Comparison of ENCODE assay signal across 21 cellular contexts in the genomic region with DNA sequence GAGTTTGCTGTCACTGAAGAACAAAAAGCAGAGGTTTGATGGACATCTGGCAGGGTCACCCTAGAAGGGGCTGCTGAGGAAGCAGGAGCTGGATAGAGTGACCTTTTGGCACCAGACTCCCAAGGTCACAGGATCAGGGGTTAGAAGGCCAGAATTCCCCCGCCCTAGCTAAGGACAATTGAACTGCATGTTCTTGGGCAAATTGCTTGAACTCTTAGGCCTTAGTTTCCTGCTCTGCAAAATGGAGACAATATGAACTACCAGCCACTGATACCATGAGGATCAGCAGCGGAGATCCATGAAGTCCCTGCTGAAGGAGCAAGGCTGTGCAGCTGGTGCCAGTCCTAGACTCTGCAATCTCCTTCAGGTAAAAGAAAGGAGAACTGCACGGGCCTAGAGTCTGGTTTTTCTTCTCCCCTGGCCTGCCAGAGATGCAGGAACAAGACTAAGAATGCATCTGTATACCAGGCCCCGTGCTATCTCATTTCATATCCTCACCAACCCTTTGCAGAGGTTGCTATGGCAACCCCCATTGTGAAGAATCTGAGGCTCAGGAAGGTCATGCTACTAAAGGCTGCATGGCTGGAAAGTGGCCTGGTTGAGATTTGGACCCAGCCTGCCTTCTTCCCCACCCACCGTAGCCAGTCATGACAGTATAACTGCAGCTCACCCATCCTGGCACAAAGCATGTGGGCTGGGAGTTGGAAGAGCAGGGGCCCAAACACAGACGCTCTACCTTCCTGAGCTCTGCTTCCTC. TPM values are rescaled to one million over a fixed set of nuclear protein-coding genes. Genes with fewer than 3 reads are reported as not detected.
DNase-seq lines count a peak whose midpoint lies in the region; FAIRE-seq and TF ChIP-seq lines count a peak whose summit lies in the region.
"Had no signal": no experiment of that assay in that cellular context is flagged by ENCODE, and none has a peak within 500 bp of the region (broad histone marks: within the 10 kb centered on the region; RNA-seq: fewer than 3 reads in every experiment).

No MANE protein-coding gene starts in this region.

- no peak for TF ChIP-seq POLR2A in endothelial cell of umbilical vein (IDR thresholded peaks at IDR 0.05; ENCODE audit: low read depth, low read length)

- no peaks in the 10 kb centered on the region for H3K36me3 Mint-ChIP-seq in neural crest cell (ENCODE audit: low read depth)
- no peaks in the 10 kb centered on the region for H3K36me3 Mint-ChIP-seq in CD8-positive, alpha-beta memory T cell
- H3K36me3 Mint-ChIP-seq in activated CD4-positive, alpha-beta memory T cell treated with anti-CD3 and anti-CD28 coated beads for 36 hours = no peaks in the 10 kb centered on the region

- no peaks in the 10 kb centered on the region for H3K79me2 ChIP-seq in endothelial cell of umbilical vein (ENCODE audit: control insufficient read depth, insufficient read depth, low read length)

- intact Hi-C loops in endothelial cell of umbilical vein (cut with micrococcal nuclease) = no loop called here
- intact Hi-C loops in activated CD4-positive, alpha-beta memory T cell treated with anti-CD3 and anti-CD28 coated beads for 36 hours (cut with micrococcal nuclease) = no loop called here

- H2AFZ ChIP-seq in endothelial cell of umbilical vein (ENCODE audit: low read depth, low read length) = no peak overlapping the region

- H3K9ac ChIP-seq in endothelial cell of umbilical vein (replicated peaks; ENCODE audit: extremely low read depth, insufficient read depth, low read length) = no peak overlapping the region

- H3K4me1 ChIP-seq in endothelial cell of umbilical vein (ENCODE audit: control insufficient read depth, extremely low read depth, insufficient read depth, low read length) = no peaks in the 10 kb centered on the region
- no peaks in the 10 kb centered on the region for H3K4me1 ChIP-seq in CD8-positive, alpha-beta memory T cell (ENCODE audit: insufficient read depth, low read length)
- H3K4me1 ChIP-seq: psoas muscle had no signal

- peak overlapping the region; percentile 31 for H3K4me3 Mint-ChIP-seq in neural crest cell
- no peak overlapping the region for H3K4me3 Mint-ChIP-seq in CD8-positive, alpha-beta memory T cell
- no peak overlapping the region for H3K4me3 Mint-ChIP-seq in activated CD4-positive, alpha-beta memory T cell treated with anti-CD3 and anti-CD28 coated beads for 36 hours
- H3K4me3 Mint-ChIP-seq: CD4-positive, alpha-beta T cell; stimulated activated naive CD8-positive, alpha-beta T cell treated with anti-CD3 and anti-CD28 coated beads, Interleukin-15, Interleukin-2, amounts not matched to agents 100 ng/mL and 50 ng/mL, for 24 hours had no signal

- H3K36me3 ChIP-seq in endothelial cell of umbilical vein (ENCODE audit: control insufficient read depth in 2 of 2, extremely low read depth in 1 of 2, insufficient read depth in 2 of 2, low read length in 2 of 2) = no peaks in the 10 kb centered on the region
- H3K36me3 ChIP-seq in CD8-positive, alpha-beta memory T cell (ENCODE audit: insufficient read depth, low read length) = no peaks in the 10 kb centered on the region

- no peak overlapping the region for H3K27ac Mint-ChIP-seq in neural crest cell (ENCODE audit: unreplicated experiment)
- peak overlapping the region in 1 of 8 donors; percentile 9 for H3K27ac Mint-ChIP-seq in CD8-positive, alpha-beta memory T cell
- no peak overlapping the region for H3K27ac Mint-ChIP-seq in activated CD4-positive, alpha-beta memory T cell treated with anti-CD3 and anti-CD28 coated beads for 36 hours
- H3K27ac Mint-ChIP-seq: CD4-positive, alpha-beta T cell; stimulated activated naive CD8-positive, alpha-beta T cell treated with anti-CD3 and anti-CD28 coated beads, Interleukin-15, Interleukin-2, amounts not matched to agents 100 ng/mL and 50 ng/mL, for 24 hours had no signal

- H3K9me1 ChIP-seq in endothelial cell of umbilical vein (replicated peaks; ENCODE audit: control insufficient read depth, extremely low read depth, insufficient read depth, low read length) = no peaks in the 10 kb centered on the region

- H3K9me3 Mint-ChIP-seq in neural crest cell = no peaks in the 10 kb centered on the region
- H3K9me3 Mint-ChIP-seq in CD8-positive, alpha-beta memory T cell = no peaks in the 10 kb centered on the region
- no peaks in the 10 kb centered on the region for H3K9me3 Mint-ChIP-seq in activated CD4-positive, alpha-beta memory T cell treated with anti-CD3 and anti-CD28 coated beads for 36 hours
- H3K9me3 Mint-ChIP-seq: CD4-positive, alpha-beta T cell; stimulated activated naive CD8-positive, alpha-beta T cell treated with anti-CD3 and anti-CD28 coated beads, Interleukin-15, Interleukin-2, amounts not matched to agents 100 ng/mL and 50 ng/mL, for 24 hours had no signal

- dilution Hi-C loops in endothelial cell of umbilical vein (cut with MboI; ENCODE audit: extremely low pct_ligation_motif_present, low sequenced_read_pairs) = no loop called here

- DNase-seq in NCI-H1436 (lab: John Stamatoyannopoulos, UW) (peak; percentile 26), NCI-H1436 treated with DMSO at 0.1 percent for 48 hours (lab: John Stamatoyannopoulos, UW) (no peak), SK-N-DZ (ENCODE audit: low spot score) (peak; percentile 78), endothelial cell of umbilical vein (ENCODE audit: low read depth, low spot score) (peak; percentile 41), neural crest cell (ENCODE audit: low read depth, low spot score) (no peak)
- DNase-seq in CD8-positive, alpha-beta memory T cell = no peak
- DNase-seq in stimulated activated naive CD4-positive, alpha-beta T cell treated with Interleukin-2 at 50 U/mL for 16 hours (lab: John Stamatoyannopoulos, UW) = no peak
- DNase-seq in activated CD4-positive, alpha-beta memory T cell treated with anti-CD3 and anti-CD28 coated beads for 36 hours = no peak
- DNase-seq: activated CD4-positive, CD25-positive, alpha-beta regulatory T cell; amniotic stem cell; CD4-positive, alpha-beta T cell; left cardiac atrium; NCI-H1105 treated with DMSO at 0.1 percent for 48 hours; psoas muscle; stimulated activated CD4-positive, alpha-beta T cell treated with anti-CD3 and anti-CD28 coated beads, Interleukin-12 subunit alpha, Interleukin-12 subunit beta, amount 100 ng/mL, for 4 hours; T-helper 1 cell had no signal

- H3K4me2 ChIP-seq in endothelial cell of umbilical vein (ENCODE audit: insufficient read depth, low read length) = no peak overlapping the region
- H3K4me2 ChIP-seq: A549 had no signal

- H3K27ac ChIP-seq in endothelial cell of umbilical vein (ENCODE audit: insufficient read depth, low read depth, low read length) = no peak overlapping the region
- no peak overlapping the region for H3K27ac ChIP-seq in CD8-positive, alpha-beta memory T cell (ENCODE audit: low read depth, low read length)
- H3K27ac ChIP-seq: A549, coronary artery, psoas muscle, RWPE1 had no signal

- POLR2A ChIA-PET in endothelial cell of umbilical vein (lab: Charles Lee) = no interaction called here
- POLR2A ChIA-PET in CD8-positive, alpha-beta memory T cell (lab: Charles Lee) = no interaction called here
- POLR2A ChIA-PET in activated CD4-positive, alpha-beta memory T cell treated with anti-CD3 and anti-CD28 coated beads for 36 hours (lab: Charles Lee) = no interaction called here

- H3K9me3 ChIP-seq in endothelial cell of umbilical vein (replicated peaks; ENCODE audit: control insufficient read depth, insufficient read depth, low read length) = no peaks in the 10 kb centered on the region
- H3K9me3 ChIP-seq in CD8-positive, alpha-beta memory T cell (ENCODE audit: low read length) = no peaks in the 10 kb centered on the region
- H3K9me3 ChIP-seq: A549, psoas muscle had no signal

- BruUV-seq in endothelial cell of umbilical vein (replicated peaks; lab: Mats Ljungman, UMichigan) = no TSS peak

- no peaks in the 10 kb centered on the region for H3K27me3 ChIP-seq in endothelial cell of umbilical vein (ENCODE audit: control insufficient read depth in 2 of 2, insufficient read depth in 2 of 2, low read length in 2 of 2)
- no peaks in the 10 kb centered on the region for H3K27me3 ChIP-seq in CD8-positive, alpha-beta memory T cell (ENCODE audit: insufficient read depth, low read length, poor library complexity, severe bottlenecking)

- no peaks in the 10 kb centered on the region for H4K20me1 ChIP-seq in endothelial cell of umbilical vein (replicated peaks; ENCODE audit: control insufficient read depth, extremely low read depth, insufficient read depth, low read length)

- TF ChIP-seq CTCF in endothelial cell of umbilical vein (IDR thresholded peaks at IDR 0.05; ENCODE audit: extremely low read depth in 1 of 2, insufficient read depth in 1 of 2, low read depth in 1 of 2, low read length in 2 of 2) (no peak), neural crest cell (conservative IDR thresholded peaks at IDR 0.05) (no peak)

- H3K4me3 ChIP-seq in endothelial cell of umbilical vein (replicated peaks in 1 of 3; ENCODE audit: insufficient read depth in 1 of 3, low read depth in 1 of 3, low read length in 3 of 3) = no peak overlapping the region
- H3K4me3 ChIP-seq in CD8-positive, alpha-beta memory T cell (ENCODE audit: low read length) = no peak overlapping the region
- H3K4me3 ChIP-seq: A549, coronary artery, psoas muscle had no signal

- peaks cover 13% of the 10 kb centered on the region for H3K27me3 Mint-ChIP-seq in neural crest cell (ENCODE audit: low read depth)
- peaks cover 4 to 7% of the 10 kb centered on the region in 2 donors for H3K27me3 Mint-ChIP-seq in CD8-positive, alpha-beta memory T cell
- H3K27me3 Mint-ChIP-seq in activated CD4-positive, alpha-beta memory T cell treated with anti-CD3 and anti-CD28 coated beads for 36 hours = no peaks in the 10 kb centered on the region
- H3K27me3 Mint-ChIP-seq: CD4-positive, alpha-beta T cell; stimulated activated naive CD8-positive, alpha-beta T cell treated with anti-CD3 and anti-CD28 coated beads, Interleukin-15, Interleukin-2, amounts not matched to agents 100 ng/mL and 50 ng/mL, for 24 hours had no signal

- CTCF ChIA-PET in endothelial cell of umbilical vein (lab: Charles Lee) = interaction anchor here (1.0 to 2.5 kb wide), 3 partner anchors 10 to 56 kb away, joined by 3 to 7 read pairs (median 3); no protein-coding TSS in a partner anchor
- CTCF ChIA-PET in CD8-positive, alpha-beta memory T cell (lab: Charles Lee) = no interaction called here
- CTCF ChIA-PET in activated CD4-positive, alpha-beta memory T cell treated with anti-CD3 and anti-CD28 coated beads for 36 hours (lab: Charles Lee) = no interaction called here

- peaks cover 49% of the 10 kb centered on the region for H3K4me1 Mint-ChIP-seq in neural crest cell
- H3K4me1 Mint-ChIP-seq in CD8-positive, alpha-beta memory T cell = no peaks in the 10 kb centered on the region
- no peaks in the 10 kb centered on the region for H3K4me1 Mint-ChIP-seq in activated CD4-positive, alpha-beta memory T cell treated with anti-CD3 and anti-CD28 coated beads for 36 hours (ENCODE audit: low read depth)

- FAIRE-seq in endothelial cell of umbilical vein (lab: Jason Lieb, UNC) = peak; percentile 44
- FAIRE-seq: A549, GM12891 had no signal

RNA-seq across cellular contexts. Expression of a gene that starts 33.7 kb away (rescaled TPM):
- 3.2 and 6.5 TPM in 2 replicates for polyA plus RNA-seq in SK-N-DZ (2014; cell fraction: cytosol; rRNA removed)
- 7.5 and 14.0 TPM in 2 replicates for polyA plus RNA-seq in SK-N-DZ (2014; cell fraction: nucleus; rRNA removed)
- not detected in 2 replicates for total RNA-seq in endothelial cell of umbilical vein
- not detected in 2 replicates for polyA plus RNA-seq in endothelial cell of umbilical vein
- polyA plus RNA-seq in endothelial cell of umbilical vein (2011; cell fraction: cytosol; rRNA removed) = not detected in 2 replicates
- not detected in 2 replicates for polyA plus RNA-seq in endothelial cell of umbilical vein (2011; cell fraction: nucleus; rRNA removed)
- polyA plus RNA-seq in endothelial cell of umbilical vein (2012) = not detected in 2 replicates
- polyA minus RNA-seq in endothelial cell of umbilical vein = not detected in 2 replicates
- not detected for polyA minus RNA-seq in endothelial cell of umbilical vein (2011; cell fraction: cytosol; rRNA and poly(A)+ RNA removed)
- polyA minus RNA-seq in endothelial cell of umbilical vein (2011; cell fraction: nucleus; rRNA and poly(A)+ RNA removed) = not detected in 2 replicates
- 0.30 and 0.59 TPM in 2 replicates for total RNA-seq in neural crest cell
- total RNA-seq in CD8-positive, alpha-beta memory T cell = not detected
- not detected for polyA plus RNA-seq in CD8-positive, alpha-beta memory T cell
- not detected for total RNA-seq in activated CD4-positive, alpha-beta memory T cell treated with anti-CD3 and anti-CD28 coated beads for 36 hours

RNA-seq across cellular contexts. Expression of a gene that starts 46.9 kb away (rescaled TPM):
- 2.3 and 3.3 TPM in 2 replicates for polyA plus RNA-seq in SK-N-DZ (2014; cell fraction: cytosol; rRNA removed)
- polyA plus RNA-seq in SK-N-DZ (2014; cell fraction: nucleus; rRNA removed) = 0.39 and 1.2 TPM in 2 replicates
- total RNA-seq in endothelial cell of umbilical vein (0.20 TPM in 1 of 2 replicates, not detected in the other), neural crest cell (0.25 and 0.51 TPM in 2 replicates)
- polyA plus RNA-seq in endothelial cell of umbilical vein = 0.03 and 0.17 TPM in 2 replicates
- polyA plus RNA-seq in endothelial cell of umbilical vein (2011; cell fraction: cytosol; rRNA removed) = 0.06 and 0.07 TPM in 2 replicates
- polyA plus RNA-seq in endothelial cell of umbilical vein (2011; cell fraction: nucleus; rRNA removed) = 0.10 TPM in 1 of 2 replicates, not detected in the other
- polyA plus RNA-seq in endothelial cell of umbilical vein (2012) = 0.29 and 0.57 TPM in 2 replicates
- polyA minus RNA-seq in endothelial cell of umbilical vein = not detected in 2 replicates
- not detected for polyA minus RNA-seq in endothelial cell of umbilical vein (2011; cell fraction: cytosol; rRNA and poly(A)+ RNA removed)
- not detected in 2 replicates for polyA minus RNA-seq in endothelial cell of umbilical vein (2011; cell fraction: nucleus; rRNA and poly(A)+ RNA removed)
- total RNA-seq in CD8-positive, alpha-beta memory T cell = not detected
- not detected for polyA plus RNA-seq in CD8-positive, alpha-beta memory T cell
- not detected for total RNA-seq in activated CD4-positive, alpha-beta memory T cell treated with anti-CD3 and anti-CD28 coated beads for 36 hours
- polyA plus RNA-seq: psoas muscle had no signal

Comparison
In these comparisons a context has a peak if more than half of its experiments do, and no peak if none do; other contexts are left out.
1. DNase-seq: peak in NCI-H1436 (single experiment), SK-N-DZ (single experiment) and endothelial cell of umbilical vein (single experiment); none in NCI-H1436 treated with DMSO at 0.1 percent for 48 hours (single experiment), neural crest cell (single experiment), CD8-positive, alpha-beta memory T cell (0 of 5), stimulated activated naive CD4-positive, alpha-beta T cell treated with Interleukin-2 at 50 U/mL for 16 hours (single experiment) and activated CD4-positive, alpha-beta memory T cell treated with anti-CD3 and anti-CD28 coated beads for 36 hours (single experiment).